ENCODE assay signal across 8 cellular contexts in genomic region chr19:10643968-10644290, GRCh38. TPM values are rescaled to one million over a fixed set of nuclear protein-coding genes. Genes with fewer than 3 reads are reported as not detected.
DNase-seq lines count a peak whose midpoint lies in the region; ATAC-seq and TF ChIP-seq lines count a peak whose summit lies in the region.
"Had no signal": no experiment of that assay in that cellular context is flagged by ENCODE, and none has a peak within 500 bp of the region (broad histone marks: within the 10 kb centered on the region; RNA-seq: fewer than 3 reads in every experiment).

No MANE protein-coding gene starts in this region.

- H3K4me3 ChIP-seq in CD4-positive, alpha-beta memory T cell (ENCODE audit: low read length in 2 of 2): no peak overlapping the region
- no peak overlapping the region for H3K4me3 ChIP-seq in mucosa of stomach (ENCODE audit: low read length)
- H3K4me3 ChIP-seq: HAP-1 had no signal

- peak overlapping the region; percentile 50 for H3K9ac ChIP-seq in mucosa of stomach (ENCODE audit: low read length)

- no peaks in the 10 kb centered on the region for H3K9me3 ChIP-seq in CD4-positive, alpha-beta memory T cell (ENCODE audit: control insufficient read depth in 1 of 2, low read length in 2 of 2)
- H3K9me3 ChIP-seq in mucosa of stomach (ENCODE audit: control insufficient read depth, low read length): no peaks in the 10 kb centered on the region
- H3K9me3 ChIP-seq: HAP-1 had no signal

- H3K36me3 ChIP-seq in CD4-positive, alpha-beta memory T cell (ENCODE audit: insufficient read depth, low read length): peaks cover 29% of the 10 kb centered on the region
- peaks cover 4% of the 10 kb centered on the region for H3K36me3 ChIP-seq in mucosa of stomach (ENCODE audit: control insufficient read depth, insufficient read depth, low read length)
- H3K36me3 ChIP-seq: HAP-1 had no signal

- intact Hi-C loops in CD4-positive, alpha-beta memory T cell (cut with micrococcal nuclease): loop anchor here (1.0 kb wide), 4 partner anchors 40 to 139 kb away; no protein-coding TSS in a partner anchor
- intact Hi-C loops in activated CD8-positive, alpha-beta T cell treated with anti-CD3 and anti-CD28 coated beads for 36 hours (cut with micrococcal nuclease): loop anchor here (1.0 to 5.0 kb wide), 2 partner anchors 42 to 63 kb away; no protein-coding TSS in a partner anchor

- no peak for TF ChIP-seq CTCF in activated CD8-positive, alpha-beta T cell treated with anti-CD3 and anti-CD28 coated beads for 36 hours (IDR thresholded peaks at IDR 0.05)

- H3K9me3 Mint-ChIP-seq in CD4-positive, alpha-beta memory T cell: no peaks in the 10 kb centered on the region
- no peaks in the 10 kb centered on the region for H3K9me3 Mint-ChIP-seq in activated CD8-positive, alpha-beta T cell treated with anti-CD3 and anti-CD28 coated beads for 36 hours

- ATAC-seq in activated CD8-positive, alpha-beta T cell treated with anti-CD3 and anti-CD28 coated beads for 36 hours: no peak
- ATAC-seq in GM19023 (IDR thresholded peaks at IDR 0.05; ENCODE audit: unreplicated experiment) (no peak), GM18870 (IDR thresholded peaks at IDR 0.05; ENCODE audit: unreplicated experiment) (no peak)

- H3K27me3 Mint-ChIP-seq in CD4-positive, alpha-beta memory T cell: no peaks in the 10 kb centered on the region
- H3K27me3 Mint-ChIP-seq in activated CD8-positive, alpha-beta T cell treated with anti-CD3 and anti-CD28 coated beads for 36 hours: no peaks in the 10 kb centered on the region

- peak in 1 of 5 donors; percentile 16 for DNase-seq in CD4-positive, alpha-beta memory T cell
- DNase-seq in activated CD8-positive, alpha-beta T cell treated with anti-CD3 and anti-CD28 coated beads for 36 hours: no peak
- DNase-seq in NCI-H82 (lab: John Stamatoyannopoulos, UW): no peak
- DNase-seq: NCI-H446 had no signal

- no peaks in the 10 kb centered on the region for H3K27me3 ChIP-seq in CD4-positive, alpha-beta memory T cell (ENCODE audit: insufficient read depth, low read length)
- no peaks in the 10 kb centered on the region for H3K27me3 ChIP-seq in mucosa of stomach (ENCODE audit: control insufficient read depth, insufficient read depth, low read length)

- no peak overlapping the region for H3K27ac ChIP-seq in CD4-positive, alpha-beta memory T cell (ENCODE audit: low read depth, low read length)

- CTCF ChIA-PET in CD4-positive, alpha-beta memory T cell (lab: Charles Lee; ENCODE audit: partially characterized antibody): interaction anchor here (0.7 to 13.5 kb wide), 31 partner anchors 8 to 281 kb away, joined by 3 to 473 read pairs (median 6); partner anchors contain the start of genes QTRT1 and SLC44A2
- CTCF ChIA-PET in activated CD8-positive, alpha-beta T cell treated with anti-CD3 and anti-CD28 coated beads for 36 hours (lab: Charles Lee): interaction anchor here (0.6 to 14.8 kb wide), 34 partner anchors 9 to 227 kb away, joined by 3 to 409 read pairs (median 6); partner anchors contain the start of genes CDKN2D, DNM2, KRI1 and QTRT1

- H3K27ac Mint-ChIP-seq in CD4-positive, alpha-beta memory T cell: peak overlapping the region; percentile 31 to 88 (median 75)
- peak overlapping the region; percentile 90 for H3K27ac Mint-ChIP-seq in activated CD8-positive, alpha-beta T cell treated with anti-CD3 and anti-CD28 coated beads for 36 hours

- peaks cover 5% of the 10 kb centered on the region for H3K4me1 ChIP-seq in CD4-positive, alpha-beta memory T cell (ENCODE audit: insufficient read depth, low read length)
- H3K4me1 ChIP-seq in mucosa of stomach (ENCODE audit: control insufficient read depth, insufficient read depth, low read length): peaks cover 20% of the 10 kb centered on the region

- peaks cover 21 to 44% of the 10 kb centered on the region in 2 donors for H3K36me3 Mint-ChIP-seq in CD4-positive, alpha-beta memory T cell
- peaks cover 32% of the 10 kb centered on the region for H3K36me3 Mint-ChIP-seq in activated CD8-positive, alpha-beta T cell treated with anti-CD3 and anti-CD28 coated beads for 36 hours (ENCODE audit: low read depth)

- H3K4me1 Mint-ChIP-seq in CD4-positive, alpha-beta memory T cell: peaks cover 7 to 28% (median 12%) of the 10 kb centered on the region in 4 donors
- peaks cover 47% of the 10 kb centered on the region for H3K4me1 Mint-ChIP-seq in activated CD8-positive, alpha-beta T cell treated with anti-CD3 and anti-CD28 coated beads for 36 hours (ENCODE audit: low read depth)

- no peak overlapping the region for H3K4me3 Mint-ChIP-seq in CD4-positive, alpha-beta memory T cell
- no peak overlapping the region for H3K4me3 Mint-ChIP-seq in activated CD8-positive, alpha-beta T cell treated with anti-CD3 and anti-CD28 coated beads for 36 hours

- POLR2A ChIA-PET in CD4-positive, alpha-beta memory T cell (lab: Charles Lee; ENCODE audit: partially characterized antibody): interaction anchor here (0.6 to 3.0 kb wide), 11 partner anchors 9 to 1922 kb away, joined by 3 to 48 read pairs (median 4); partner anchors contain the start of gene QTRT1
- POLR2A ChIA-PET in activated CD8-positive, alpha-beta T cell treated with anti-CD3 and anti-CD28 coated beads for 36 hours (lab: Charles Lee): interaction anchor here (0.7 to 3.5 kb wide), 8 partner anchors 9 to 127 kb away, joined by 3 to 24 read pairs (median 6); partner anchors contain the start of genes QTRT1 and S1PR5

RNA-seq across cellular contexts. Expression of gene ILF3, which starts 10.2 kb away (rescaled TPM):
- total RNA-seq in CD4-positive, alpha-beta memory T cell: 100 to 1,000 TPM; 291 to 302 TPM
- 100 to 1,000 TPM in 1 of 2 donors, 10 to 100 TPM in 1; 36.2 to 103 TPM for polyA plus RNA-seq in CD4-positive, alpha-beta memory T cell
- total RNA-seq in activated CD8-positive, alpha-beta T cell treated with anti-CD3 and anti-CD28 coated beads for 36 hours: 100 to 1,000 TPM; 435 to 450 TPM

RNA-seq across cellular contexts. Expression of gene SLC44A2, which starts 18.6 kb away (rescaled TPM):
- 100 to 1,000 TPM; 203 to 204 TPM for total RNA-seq in CD4-positive, alpha-beta memory T cell
- polyA plus RNA-seq in CD4-positive, alpha-beta memory T cell: 100 to 1,000 TPM; 195 to 284 TPM
- 10 to 100 TPM; 66.0 to 71.4 TPM for total RNA-seq in activated CD8-positive, alpha-beta T cell treated with anti-CD3 and anti-CD28 coated beads for 36 hours

RNA-seq across cellular contexts. Expression of gene AP1M2, which starts 56.8 kb away (rescaled TPM):
- total RNA-seq in CD4-positive, alpha-beta memory T cell: not detected
- polyA plus RNA-seq in CD4-positive, alpha-beta memory T cell: not detected
- not detected for total RNA-seq in activated CD8-positive, alpha-beta T cell treated with anti-CD3 and anti-CD28 coated beads for 36 hours

RNA-seq across cellular contexts. Expression of gene QTRT1, which starts 57.3 kb away (rescaled TPM):
- 10 to 100 TPM; 36.2 to 39.9 TPM for total RNA-seq in CD4-positive, alpha-beta memory T cell
- 10 to 100 TPM; 40.3 to 66.0 TPM for polyA plus RNA-seq in CD4-positive, alpha-beta memory T cell
- 10 to 100 TPM; 56.8 to 61.8 TPM for total RNA-seq in activated CD8-positive, alpha-beta T cell treated with anti-CD3 and anti-CD28 coated beads for 36 hours
